ENCODE assay signal across 2 cellular contexts in genomic region chr1:982765-983436, GRCh38.
TF ChIP-seq lines count a peak whose summit lies in the region.

No MANE protein-coding gene starts in this region.

TF ChIP-seq in IMR-90, 13 proteins besides CTCF, POLR2A, EP300 and RAD21:
- TF ChIP-seq FOS (IDR thresholded peaks at IDR 0.05; ENCODE audit: low read depth, low read length) (no peak), MXI1 (IDR thresholded peaks at IDR 0.05; ENCODE audit: borderline replicate concordance, low read depth, low read length) (no peak), NFE2L2 (IDR thresholded peaks at IDR 0.05; ENCODE audit: low read depth, low read length) (no peak), RCOR1 (IDR thresholded peaks at IDR 0.05; ENCODE audit: insufficient replicate concordance, low read length) (no peak), MAFK (IDR thresholded peaks at IDR 0.05; ENCODE audit: low read depth, low read length) (no peak), SMC3 (IDR thresholded peaks at IDR 0.05; ENCODE audit: low read depth, low read length) (no peak), BHLHE40 (IDR thresholded peaks at IDR 0.05; ENCODE audit: low read depth, low read length) (no peak), CHD1 (IDR thresholded peaks at IDR 0.05; ENCODE audit: low read depth, low read length) (no peak), ELK1 (IDR thresholded peaks at IDR 0.05; ENCODE audit: borderline replicate concordance, low read depth, low read length) (no peak), USF2 (IDR thresholded peaks at IDR 0.05; ENCODE audit: low read depth, low read length) (no peak), CEBPB (IDR thresholded peaks at IDR 0.05; ENCODE audit: low read depth, low read length) (no peak), RFX5 (IDR thresholded peaks at IDR 0.05; ENCODE audit: low read depth, low read length) (no peak)

TF ChIP-seq in HEK293T, 16 proteins besides CTCF, POLR2A, EP300 and RAD21:
- TF ChIP-seq FOXA1 (IDR thresholded peaks at IDR 0.05) (no peak), PKNOX1 (IDR thresholded peaks at IDR 0.05) (no peak), BHLHE40 (IDR thresholded peaks at IDR 0.05; ENCODE audit: borderline replicate concordance) (no peak), ARNT (IDR thresholded peaks at IDR 0.05) (no peak), CTBP1 (IDR thresholded peaks at IDR 0.05; ENCODE audit: borderline replicate concordance) (no peak), L3MBTL2 (conservative IDR thresholded peaks at IDR 0.05) (no peak), SP1 (IDR thresholded peaks at IDR 0.05) (no peak), FOXK2 (IDR thresholded peaks at IDR 0.05) (no peak), TARDBP (IDR thresholded peaks at IDR 0.05) (no peak), SUZ12 (IDR thresholded peaks at IDR 0.05) (no peak), HDGF (IDR thresholded peaks at IDR 0.05; ENCODE audit: borderline replicate concordance) (no peak)
